ENCODE assay signal across 31 cellular contexts in genomic region chr2:96399342-96400048, GRCh38.
DNase-seq lines count a peak whose midpoint lies in the region; FAIRE-seq and TF ChIP-seq lines count a peak whose summit lies in the region.
"Had no signal": no experiment of that assay in that cellular context is flagged by ENCODE, and none has a peak within 500 bp of the region (broad histone marks: within the 10 kb centered on the region; RNA-seq: fewer than 3 reads in every experiment).

No MANE protein-coding gene starts in this region.

- H3K36me3 ChIP-seq in astrocyte (ENCODE audit: insufficient read depth, low read length) (no peaks in the 10 kb centered on the region), tibial nerve (no peaks in the 10 kb centered on the region)
- H3K36me3 ChIP-seq: ascending aorta, gastroesophageal sphincter, left lung, Peyer's patch, stomach, transverse colon, WERI-Rb-1 had no signal

- TF ChIP-seq CTCF in astrocyte (IDR thresholded peaks at IDR 0.05; ENCODE audit: insufficient read depth, low read depth, low read length) (no peak), tibial nerve (IDR thresholded peaks at IDR 0.05) (no peak), GM13977 (IDR thresholded peaks at IDR 0.05; ENCODE audit: extremely low read depth, insufficient read depth, missing control alignments) (no peak)

- no peaks in the 10 kb centered on the region for H3K36me3 Mint-ChIP-seq in activated naive CD4-positive, alpha-beta T cell treated with anti-CD3 and anti-CD28 coated beads, Interleukin-2, amount 50 U/mL, for 24 hours
- no peaks in the 10 kb centered on the region for H3K36me3 Mint-ChIP-seq in astrocyte (ENCODE audit: low read depth, unreplicated experiment)
- H3K36me3 Mint-ChIP-seq: activated naive CD8-positive, alpha-beta T cell treated with anti-CD3 and anti-CD28 coated beads for 36 hours; immature natural killer cell had no signal

- WGBS in tibial nerve, 2 donors, result 70 to 79% methylated on average over 4 of the region's 4 CpGs

- no peak overlapping the region for H3K4me3 ChIP-seq in astrocyte (ENCODE audit: insufficient read depth, low read depth, low read length)
- H3K4me3 ChIP-seq in tibial nerve, result no peak overlapping the region
- H3K4me3 ChIP-seq: ascending aorta, gastroesophageal sphincter, hepatocyte, left lung, Peyer's patch, stomach, transverse colon had no signal

- H3K9me3 ChIP-seq in astrocyte (ENCODE audit: insufficient read depth, low read depth, low read length), result no peaks in the 10 kb centered on the region
- no peaks in the 10 kb centered on the region for H3K9me3 ChIP-seq in tibial nerve
- H3K9me3 ChIP-seq: ascending aorta, gastroesophageal sphincter, left lung, Peyer's patch, stomach, transverse colon had no signal

- no peak overlapping the region for H3K9ac ChIP-seq in astrocyte (ENCODE audit: low read length)

- no peak overlapping the region for H3K4me2 ChIP-seq in astrocyte (ENCODE audit: low read length)
- H3K4me2 ChIP-seq: hepatocyte had no signal

- H3K4me1 Mint-ChIP-seq in activated naive CD4-positive, alpha-beta T cell treated with anti-CD3 and anti-CD28 coated beads, Interleukin-2, amount 50 U/mL, for 24 hours, result no peaks in the 10 kb centered on the region
- no peaks in the 10 kb centered on the region for H3K4me1 Mint-ChIP-seq in astrocyte (ENCODE audit: low read depth, unreplicated experiment)
- H3K4me1 Mint-ChIP-seq: activated naive CD8-positive, alpha-beta T cell treated with anti-CD3 and anti-CD28 coated beads for 36 hours; B cell; immature natural killer cell had no signal

- H3K27ac Mint-ChIP-seq in activated naive CD4-positive, alpha-beta T cell treated with anti-CD3 and anti-CD28 coated beads, Interleukin-2, amount 50 U/mL, for 24 hours, result peak overlapping the region; percentile 38
- H3K27ac Mint-ChIP-seq in astrocyte (ENCODE audit: unreplicated experiment), result no peak overlapping the region
- H3K27ac Mint-ChIP-seq: activated naive CD8-positive, alpha-beta T cell treated with anti-CD3 and anti-CD28 coated beads for 36 hours; activated T-helper 2 cell treated with anti-CD3 and anti-CD28 coated beads, Interferon-gamma antibody, Interleukin-2, Interleukin-4, amounts not matched to agents 10 μg/mL and 5 μg/mL and 100 μg/mL, durations not matched to agents 14 hours and 24 hours and 36 hours; B cell; immature natural killer cell had no signal

- in situ Hi-C loops in GM13977 (cut with MboI; ENCODE audit: low pct_unique_long_range_greater_than_20kb, low sequenced_read_pairs, unreplicated experiment), result no loop called here

- H3K27ac ChIP-seq in astrocyte (ENCODE audit: low read depth, low read length) (no peak overlapping the region), tibial nerve (peak overlapping the region in 3 of 4 donors; percentile 10 to 67 (median 20))
- H3K27ac ChIP-seq: ascending aorta, gastroesophageal sphincter, hepatocyte, left lung, Peyer's patch, stomach, transverse colon, WERI-Rb-1 had no signal

- no peaks in the 10 kb centered on the region for H3K79me2 ChIP-seq in astrocyte (ENCODE audit: insufficient read depth, low read length)
- H3K79me2 ChIP-seq: hepatocyte had no signal

- H4K20me1 ChIP-seq in astrocyte (ENCODE audit: insufficient read depth, low read length), result no peaks in the 10 kb centered on the region

- peak overlapping the region; percentile 16 for H2AFZ ChIP-seq in astrocyte (ENCODE audit: low read depth, low read length)
- H2AFZ ChIP-seq: hepatocyte had no signal

- H3K27me3 ChIP-seq in astrocyte (ENCODE audit: insufficient read depth, low read length), result peaks cover 10% of the 10 kb centered on the region
- H3K27me3 ChIP-seq in tibial nerve, result no peaks in the 10 kb centered on the region
- H3K27me3 ChIP-seq: ascending aorta, hepatocyte, Peyer's patch, transverse colon had no signal

- no peak for FAIRE-seq in astrocyte (lab: Jason Lieb, UNC)
- FAIRE-seq in GM12892 (lab: Jason Lieb, UNC), result no peak
- FAIRE-seq: small intestine had no signal

- no peak overlapping the region for H3K4me3 Mint-ChIP-seq in activated naive CD4-positive, alpha-beta T cell treated with anti-CD3 and anti-CD28 coated beads, Interleukin-2, amount 50 U/mL, for 24 hours
- no peak overlapping the region for H3K4me3 Mint-ChIP-seq in astrocyte (ENCODE audit: unreplicated experiment)
- H3K4me3 Mint-ChIP-seq: activated naive CD8-positive, alpha-beta T cell treated with anti-CD3 and anti-CD28 coated beads for 36 hours; B cell; immature natural killer cell had no signal

- H3K4me1 ChIP-seq in astrocyte (ENCODE audit: insufficient read depth, low read length), result no peaks in the 10 kb centered on the region
- peaks cover 0 to 21% (median 2%) of the 10 kb centered on the region in 4 donors for H3K4me1 ChIP-seq in tibial nerve
- H3K4me1 ChIP-seq: ascending aorta, gastroesophageal sphincter, Peyer's patch, transverse colon had no signal

- no peaks in the 10 kb centered on the region for H3K9me3 Mint-ChIP-seq in activated naive CD4-positive, alpha-beta T cell treated with anti-CD3 and anti-CD28 coated beads, Interleukin-2, amount 50 U/mL, for 24 hours
- no peaks in the 10 kb centered on the region for H3K9me3 Mint-ChIP-seq in astrocyte (ENCODE audit: unreplicated experiment)
- H3K9me3 Mint-ChIP-seq: activated naive CD8-positive, alpha-beta T cell treated with anti-CD3 and anti-CD28 coated beads for 36 hours; activated T-helper 2 cell treated with anti-CD3 and anti-CD28 coated beads, Interferon-gamma antibody, Interleukin-2, Interleukin-4, amounts not matched to agents 10 μg/mL and 5 μg/mL and 100 μg/mL, durations not matched to agents 14 hours and 24 hours and 36 hours; immature natural killer cell had no signal

- TF ChIP-seq POLR2A in tibial nerve (IDR thresholded peaks at IDR 0.05), result no peak
- TF ChIP-seq POLR2A in GM12892 (IDR thresholded peaks at IDR 0.05; ENCODE audit: low read depth, low read length), result no peak

- no peaks in the 10 kb centered on the region for H3K27me3 Mint-ChIP-seq in activated naive CD4-positive, alpha-beta T cell treated with anti-CD3 and anti-CD28 coated beads, Interleukin-2, amount 50 U/mL, for 24 hours
- H3K27me3 Mint-ChIP-seq in astrocyte (ENCODE audit: low read depth, unreplicated experiment), result peaks cover 31% of the 10 kb centered on the region
- H3K27me3 Mint-ChIP-seq: activated naive CD8-positive, alpha-beta T cell treated with anti-CD3 and anti-CD28 coated beads for 36 hours had no signal

- no peak for TF ChIP-seq EP300 in tibial nerve (IDR thresholded peaks at IDR 0.05)

- DNase-seq in activated naive CD4-positive, alpha-beta T cell treated with Interleukin-2 at 50 U/mL for 16 hours, result no peak
- DNase-seq in astrocyte (ENCODE audit: low read depth) (no peak), kidney tubule cell (ENCODE audit: low spot score) (peak; percentile 16), tibial nerve (ENCODE audit: low spot score in 2 of 2) (no peak), GM13977 (ENCODE audit: low spot score) (no peak), GM12892 (ENCODE audit: insufficient read length) (no peak), A172 (ENCODE audit: low spot score) (no peak)
- DNase-seq: activated CD4-positive, alpha-beta T cell treated with anti-CD3 and anti-CD28 coated beads, Interleukin-2, amount 50 U/mL, for 1 hour; activated naive CD8-positive, alpha-beta T cell treated with anti-CD3 and anti-CD28 coated beads for 36 hours; central memory CD4-positive, alpha-beta T cell; DMS153; immature natural killer cell; left lung; mesenchymal stem cell; NCI-H2029 treated with DMSO at 0.1 percent for 48 hours; NCI-H2227 treated with DMSO at 0.1 percent for 48 hours; Peyer's patch; SHP77 treated with DMSO at 0.1 percent for 48 hours; small intestine; stimulated activated CD8-positive, alpha-beta memory T cell treated with anti-CD3 and anti-CD28 coated beads, Interleukin-4, amount 100 ng/mL, for 48 hours; stomach; SW 1271; T1000; transverse colon; WERI-Rb-1 had no signal
